ENCODE assay signal across 13 cellular contexts in the genomic region with DNA sequence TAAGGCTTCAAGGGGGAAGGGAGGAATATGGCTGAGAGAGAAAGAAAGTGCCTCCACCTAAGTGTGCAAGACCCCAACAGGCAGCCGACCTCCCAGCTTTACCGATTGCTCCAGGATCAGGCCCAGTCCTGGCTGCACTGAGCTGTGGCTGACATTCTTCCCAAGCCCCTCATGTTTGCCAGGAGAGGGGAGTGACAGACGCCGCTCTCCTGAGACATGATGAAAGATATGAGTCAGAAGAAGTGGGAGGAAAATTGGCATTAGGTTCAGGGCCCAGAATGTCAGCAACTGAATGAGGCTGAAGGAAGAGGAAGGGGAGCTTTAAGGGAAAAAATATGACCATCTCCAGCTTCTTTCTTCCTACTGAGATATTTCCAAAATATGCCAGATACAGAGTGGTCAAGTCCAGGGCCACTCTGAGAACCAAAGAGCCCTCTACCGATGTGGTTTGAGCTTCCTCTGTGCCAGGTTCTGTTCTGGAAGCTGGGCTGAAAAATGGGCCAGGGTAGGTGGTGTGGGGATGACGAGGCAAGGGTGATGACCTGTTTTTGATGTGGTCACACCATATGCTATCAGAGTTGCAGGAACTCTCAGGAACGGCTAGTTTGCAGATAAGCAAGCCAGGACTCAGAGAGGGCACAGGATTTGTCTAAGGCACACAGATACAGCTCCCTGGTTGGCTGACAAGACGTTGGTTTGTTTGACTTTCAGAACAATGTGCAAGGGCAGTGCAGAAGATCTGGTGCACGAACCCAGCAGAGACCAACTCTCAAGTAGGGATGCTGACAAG.
A peak's percentile ranks its signal among the peaks of the same experiment; 100 is the strongest.
DNase-seq lines count a peak whose midpoint lies in the region; ATAC-seq and TF ChIP-seq lines count a peak whose summit lies in the region.
"Had no signal": no experiment of that assay in that cellular context is flagged by ENCODE, and none has a peak within 500 bp of the region (broad histone marks: within the 10 kb centered on the region; RNA-seq: fewer than 3 reads in every experiment).

No MANE protein-coding gene starts in this region.

- peak; percentile 60; the same call in 1 of the 2 replicates for ATAC-seq in Panc1
- ATAC-seq: CD8-positive, alpha-beta T cell; left lung; upper lobe of right lung had no signal

- POLR2A ChIA-PET in Panc1 (lab: Charles Lee) = interaction anchor here (0.6 to 0.7 kb wide), 2 partner anchors 101 to 1531 kb away, joined by 3 to 5 read pairs; no protein-coding TSS in a partner anchor

- peak overlapping the region; percentile 60; the same call in 1 of the 2 replicates for H3K27ac ChIP-seq in Panc1 (ENCODE audit: low read length)
- H3K27ac ChIP-seq: left lung, parathyroid adenoma, upper lobe of right lung had no signal

- peak; percentile 72 for DNase-seq in ELR (ENCODE audit: low read depth)
- DNase-seq in Panc1 (ENCODE audit: low read depth, low spot score) = no peak
- peak; percentile 75 for DNase-seq in fibroblast of peridontal ligament (ENCODE audit: extremely low read depth)
- DNase-seq in renal cortical epithelial cell (ENCODE audit: low read depth) = peak; percentile 78
- DNase-seq in T-helper 9 cell = no peak
- no peak for DNase-seq in iPS-NIHi7 (ENCODE audit: extremely low spot score)
- DNase-seq in central memory CD4-positive, alpha-beta T cell = no peak
- DNase-seq in GF-D8 (lab: John Stamatoyannopoulos, UW) = no peak
- DNase-seq: CD8-positive, alpha-beta T cell; left lung; NCI-H1436 treated with DMSO at 0.1 percent for 48 hours; upper lobe of right lung had no signal

- in situ Hi-C loops in Panc1 (cut with HindIII; ENCODE audit: low pct_unique_long_range_greater_than_20kb, low sequenced_read_pairs) = no loop called here

- no peaks in the 10 kb centered on the region for H3K36me3 ChIP-seq in Panc1 (ENCODE audit: control insufficient read depth, insufficient read depth, low read length)
- H3K36me3 ChIP-seq: left lung, upper lobe of right lung had no signal

- no peaks in the 10 kb centered on the region for H3K9me3 ChIP-seq in Panc1 (ENCODE audit: control insufficient read depth, insufficient read depth, low read depth, low read length)
- H3K9me3 ChIP-seq: left lung, upper lobe of right lung had no signal

- intact Hi-C loops in Panc1 (cut with micrococcal nuclease; ENCODE audit: unreplicated experiment) = no loop called here

- peaks cover 17% of the 10 kb centered on the region for H3K4me1 ChIP-seq in Panc1 (ENCODE audit: control insufficient read depth, insufficient read depth, low read length)
- H3K4me1 ChIP-seq: left lung, parathyroid adenoma, upper lobe of right lung had no signal

- H3K4me3 ChIP-seq in Panc1 (ENCODE audit: low read depth in 2 of 2, low read length in 2 of 2) = no peak overlapping the region
- H3K4me3 ChIP-seq: left lung, upper lobe of right lung had no signal

- no peak for TF ChIP-seq CTCF in Panc1 (IDR thresholded peaks at IDR 0.05)

- H3K27me3 ChIP-seq in Panc1 (ENCODE audit: control insufficient read depth, insufficient read depth, low read length) = no peaks in the 10 kb centered on the region
- H3K27me3 ChIP-seq: upper lobe of right lung had no signal

- CTCF ChIA-PET in Panc1 (lab: Charles Lee) = interaction anchor here (0.6 kb wide), 1 partner anchor 264 kb away, joined by 3 read pairs; no protein-coding TSS in a partner anchor

- BruUV-seq in Panc1 (replicated peaks; lab: Mats Ljungman, UMichigan) = no TSS peak

Comparison
In these comparisons a context has a peak if more than half of its experiments do, and no peak if none do; other contexts are left out.
1. DNase-seq: peak in ELR (single experiment), fibroblast of peridontal ligament (single experiment) and renal cortical epithelial cell (single experiment); none in Panc1 (single experiment), T-helper 9 cell (single experiment), iPS-NIHi7 (single experiment), central memory CD4-positive, alpha-beta T cell (single experiment) and GF-D8 (single experiment).